8 cellular contexts compared by ENCODE assay signal in the genomic region with DNA sequence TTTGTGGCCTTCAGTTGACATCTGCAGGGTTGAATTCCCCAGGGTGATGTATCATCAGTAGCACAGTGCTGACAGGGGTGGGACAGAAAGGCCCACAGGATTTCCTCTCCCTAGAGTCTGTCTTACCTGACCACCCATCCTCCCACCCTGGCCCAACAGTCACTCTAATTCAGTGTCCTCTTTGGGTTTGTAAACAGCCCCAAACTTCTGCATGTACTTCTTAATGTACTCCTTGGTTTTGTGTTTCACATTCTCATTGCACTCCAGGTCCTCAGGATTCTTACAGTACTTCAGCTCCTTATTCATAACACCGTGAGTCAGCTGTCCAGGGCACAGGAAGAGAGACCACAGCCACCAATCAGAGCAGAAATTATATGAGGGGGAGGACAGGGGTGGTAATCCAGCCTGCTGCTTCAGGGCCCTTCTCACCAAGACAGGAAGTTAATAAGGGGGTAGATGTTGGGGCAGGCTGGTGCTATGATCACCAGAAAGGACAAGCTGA. TPM values are rescaled to one million over a fixed set of nuclear protein-coding genes. Genes with fewer than 3 reads are reported as not detected.
A peak's percentile ranks its signal among the peaks of the same experiment; 100 is the strongest.
DNase-seq lines count a peak whose midpoint lies in the region; ATAC-seq and TF ChIP-seq lines count a peak whose summit lies in the region.

No MANE protein-coding gene starts in this region.

- H3K79me1 ChIP-seq in H9 (ENCODE audit: insufficient read depth, low read depth, low read length, poor library complexity, severe bottlenecking), result no peaks in the 10 kb centered on the region

- H4K20me1 ChIP-seq in SK-N-SH (ENCODE audit: insufficient read depth) (peaks cover 4% of the 10 kb centered on the region; the same call in 1 of the 2 replicates), H9 (ENCODE audit: control insufficient read depth, insufficient read depth, insufficient read length) (no peaks in the 10 kb centered on the region)

- H2BK5ac ChIP-seq in H9 (ENCODE audit: insufficient read length, low read length), result no peak overlapping the region

- H2AK5ac ChIP-seq in H9 (ENCODE audit: insufficient read length, low read length), result no peak overlapping the region

- DNase-seq in AG08396 (ENCODE audit: low spot score) (peak; percentile 70), SK-N-SH (no peak), left ventricle myocardium inferior (no peak), RPMI8226 (no peak), H9 (no peak)

- H3K4me2 ChIP-seq in SK-N-SH, result peak overlapping the region; percentile 45
- no peak overlapping the region for H3K4me2 ChIP-seq in H9 (ENCODE audit: insufficient read depth, insufficient read length, low read length)

- TF ChIP-seq RAD21 in SK-N-SH (IDR thresholded peaks at IDR 0.05; ENCODE audit: low read length), result no peak

- POLR2A ChIA-PET in SK-N-SH (lab: Yijun Ruan, JAX), result no interaction called here

- no peak overlapping the region for H3T11ph ChIP-seq in H9 (ENCODE audit: low read length)

- no peak overlapping the region for H4K8ac ChIP-seq in H9 (replicated peaks; ENCODE audit: insufficient read length, low read depth, low read length)

- H3K79me2 ChIP-seq in SK-N-SH (ENCODE audit: insufficient read depth) (peaks cover 23% of the 10 kb centered on the region; the same call in 1 of the 2 replicates), H9 (ENCODE audit: insufficient read depth, low read length) (no peaks in the 10 kb centered on the region)

- H3K23ac ChIP-seq in H9 (ENCODE audit: insufficient read length, low read depth, low read length), result no peak overlapping the region

- no peak for TF ChIP-seq EP300 in SK-N-SH (IDR thresholded peaks at IDR 0.05; ENCODE audit: borderline replicate concordance in 1 of 2, low read depth in 1 of 2, low read length in 1 of 2)

- no peak overlapping the region for H3K56ac ChIP-seq in H9 (ENCODE audit: insufficient read length, low read depth, low read length)

- WGBS in SK-N-SH (ENCODE audit: low lambda C conversion rate), result 40% methylated on average over 1 of the region's 1 CpG
- no CpG with 5 or more reads among the region's 1 CpG for WGBS in H9 (ENCODE audit: extremely low coverage, insufficient read length, low lambda C conversion rate)

- peak overlapping the region; percentile 55 for H3K4me3 Mint-ChIP-seq in stimulated activated naive CD8-positive, alpha-beta T cell treated with anti-CD3 and anti-CD28 coated beads, Interleukin-15, Interleukin-2, amounts not matched to agents 100 ng/mL and 50 ng/mL, for 24 hours
- H3K4me3 Mint-ChIP-seq in H9, result no peak overlapping the region

- H2AFZ ChIP-seq in SK-N-SH (ENCODE audit: low read depth), result no peak overlapping the region
- H2AFZ ChIP-seq in H9 (ENCODE audit: low read length), result no peak overlapping the region

- peaks cover 0 to 15% of the 10 kb centered on the region in 2 experiments; a peak in 2 of 4 replicates for H3K4me1 ChIP-seq in SK-N-SH (ENCODE audit: control insufficient read depth in 1 of 2, insufficient read depth in 2 of 2, low read depth in 1 of 2, low read length in 1 of 2)
- H3K4me1 ChIP-seq in left ventricle myocardium inferior, result peaks cover 20% of the 10 kb centered on the region
- H3K4me1 ChIP-seq in H9 (ENCODE audit: insufficient read depth, low read length), result no peaks in the 10 kb centered on the region

- H3K27me3 ChIP-seq in SK-N-SH (ENCODE audit: insufficient read depth) (no peaks in the 10 kb centered on the region), left ventricle myocardium inferior (ENCODE audit: low read depth) (no peaks in the 10 kb centered on the region), H9 (ENCODE audit: insufficient read depth, low read length) (no peaks in the 10 kb centered on the region)

- no peaks in the 10 kb centered on the region for H3K23me2 ChIP-seq in H9 (ENCODE audit: insufficient read length, low read depth, low read length, poor library complexity, severe bottlenecking)

- H3K4me1 Mint-ChIP-seq in stimulated activated naive CD8-positive, alpha-beta T cell treated with anti-CD3 and anti-CD28 coated beads, Interleukin-15, Interleukin-2, amounts not matched to agents 100 ng/mL and 50 ng/mL, for 24 hours (ENCODE audit: low read depth), result peaks cover 59% of the 10 kb centered on the region
- H3K4me1 Mint-ChIP-seq in H9, result peaks cover 15 to 20% of the 10 kb centered on the region in 2 experiments

- H3K9me3 ChIP-seq in SK-N-SH (no peaks in the 10 kb centered on the region), left ventricle myocardium inferior (replicated peaks) (no peaks in the 10 kb centered on the region), H9 (ENCODE audit: control insufficient read depth, low read depth, low read length) (no peaks in the 10 kb centered on the region)

- H3K4me3 ChIP-seq in SK-N-SH (ENCODE audit: low read depth in 2 of 2, low read length in 1 of 2), result no peak overlapping the region
- H3K4me3 ChIP-seq in left ventricle myocardium inferior, result no peak overlapping the region

- H3F3A ChIP-seq in SK-N-SH (replicated peaks; ENCODE audit: insufficient read depth), result peaks cover 20% of the 10 kb centered on the region

- no peak overlapping the region for H3K9ac ChIP-seq in SK-N-SH
- no peak overlapping the region for H3K9ac ChIP-seq in H9 (ENCODE audit: extremely low read depth, insufficient read length, low read length)

- no peak overlapping the region for H2BK15ac ChIP-seq in H9 (ENCODE audit: low read depth, low read length)

- H3K9me3 Mint-ChIP-seq in stimulated activated naive CD8-positive, alpha-beta T cell treated with anti-CD3 and anti-CD28 coated beads, Interleukin-15, Interleukin-2, amounts not matched to agents 100 ng/mL and 50 ng/mL, for 24 hours, result no peaks in the 10 kb centered on the region
- no peaks in the 10 kb centered on the region for H3K9me3 Mint-ChIP-seq in H9

- ATAC-seq in GM19452 (IDR thresholded peaks at IDR 0.05; ENCODE audit: unreplicated experiment), result peak; percentile 49
- peak; percentile 26 for ATAC-seq in esophagus mucosa

- no peak overlapping the region for H2BK12ac ChIP-seq in H9 (ENCODE audit: insufficient read length, low read depth, low read length)

- no peak overlapping the region for H3K4ac ChIP-seq in H9 (ENCODE audit: low read depth, low read length)

- H3K36me3 Mint-ChIP-seq in stimulated activated naive CD8-positive, alpha-beta T cell treated with anti-CD3 and anti-CD28 coated beads, Interleukin-15, Interleukin-2, amounts not matched to agents 100 ng/mL and 50 ng/mL, for 24 hours (ENCODE audit: low read depth), result peaks cover 32% of the 10 kb centered on the region
- peaks cover 5 to 38% (median 37%) of the 10 kb centered on the region in 3 experiments; a peak in 6 of 7 replicates for H3K36me3 Mint-ChIP-seq in H9 (ENCODE audit: insufficient read depth in 1 of 3, low read depth in 3 of 3)

- H4K5ac ChIP-seq in H9 (ENCODE audit: insufficient read length, low read depth, low read length), result no peak overlapping the region

- H3K18ac ChIP-seq in H9 (ENCODE audit: insufficient read length, low read depth, low read length), result no peak overlapping the region

- H3K27me3 Mint-ChIP-seq in stimulated activated naive CD8-positive, alpha-beta T cell treated with anti-CD3 and anti-CD28 coated beads, Interleukin-15, Interleukin-2, amounts not matched to agents 100 ng/mL and 50 ng/mL, for 24 hours, result no peaks in the 10 kb centered on the region
- H3K27me3 Mint-ChIP-seq in H9 (ENCODE audit: low read depth), result no peaks in the 10 kb centered on the region

- no peak for TF ChIP-seq CTCF in SK-N-SH (IDR thresholded peaks at IDR 0.05)
- TF ChIP-seq CTCF in left ventricle myocardium inferior (IDR thresholded peaks at IDR 0.05; ENCODE audit: borderline replicate concordance), result no peak
- no peak for TF ChIP-seq CTCF in H9 (conservative IDR thresholded peaks at IDR 0.05)

- intact Hi-C loops in left ventricle myocardium inferior (cut with micrococcal nuclease), result no loop called here

- H3K9me2 ChIP-seq in SK-N-SH, result no peaks in the 10 kb centered on the region

- CTCF ChIA-PET in SK-N-SH (lab: Yijun Ruan, JAX), result no interaction called here

- H3K27ac ChIP-seq in SK-N-SH (ENCODE audit: low read depth in 2 of 2, low read length in 1 of 2) (peak overlapping the region in 1 of 2 experiments; percentile 60; a peak in 2 of 4 replicates), left ventricle myocardium inferior (replicated peaks) (no peak overlapping the region), H9 (ENCODE audit: insufficient read length, low read depth, low read length) (no peak overlapping the region)

- H3K36me3 ChIP-seq in SK-N-SH (replicated peaks in 1 of 2; ENCODE audit: control insufficient read depth in 1 of 2, insufficient read depth in 2 of 2, low read length in 1 of 2) (peaks cover 9 to 51% of the 10 kb centered on the region in 2 experiments), left ventricle myocardium inferior (peaks cover 39% of the 10 kb centered on the region)

- no peak overlapping the region for H2BK120ac ChIP-seq in H9 (ENCODE audit: low read depth, low read length, poor library complexity, severe bottlenecking)

- H3K27ac Mint-ChIP-seq in stimulated activated naive CD8-positive, alpha-beta T cell treated with anti-CD3 and anti-CD28 coated beads, Interleukin-15, Interleukin-2, amounts not matched to agents 100 ng/mL and 50 ng/mL, for 24 hours, result peak overlapping the region; percentile 90
- H3K27ac Mint-ChIP-seq in H9, result peak overlapping the region in 1 of 3 experiments; percentile 71; a peak in 2 of 7 replicates

- H4K91ac ChIP-seq in H9 (ENCODE audit: insufficient read length, low read depth, low read length), result no peak overlapping the region

- no peak overlapping the region for H3K14ac ChIP-seq in H9 (ENCODE audit: insufficient read depth, low read length)

- H2BK20ac ChIP-seq in H9 (ENCODE audit: low read depth, low read length, poor library complexity, severe bottlenecking), result no peak overlapping the region

TF ChIP-seq in SK-N-SH, 30 proteins besides CTCF, POLR2A, EP300 and RAD21 (continues in another document):
- TF ChIP-seq, protein P1, sequence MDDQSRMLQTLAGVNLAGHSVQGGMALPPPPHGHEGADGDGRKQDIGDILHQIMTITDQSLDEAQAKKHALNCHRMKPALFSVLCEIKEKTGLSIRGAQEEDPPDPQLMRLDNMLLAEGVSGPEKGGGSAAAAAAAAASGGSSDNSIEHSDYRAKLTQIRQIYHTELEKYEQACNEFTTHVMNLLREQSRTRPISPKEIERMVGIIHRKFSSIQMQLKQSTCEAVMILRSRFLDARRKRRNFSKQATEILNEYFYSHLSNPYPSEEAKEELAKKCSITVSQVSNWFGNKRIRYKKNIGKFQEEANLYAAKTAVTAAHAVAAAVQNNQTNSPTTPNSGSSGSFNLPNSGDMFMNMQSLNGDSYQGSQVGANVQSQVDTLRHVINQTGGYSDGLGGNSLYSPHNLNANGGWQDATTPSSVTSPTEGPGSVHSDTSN (IDR thresholded peaks at IDR 0.05), result peak; percentile 11; the same call in 1 of the 2 replicates
- no peak for TF ChIP-seq YY1 (IDR thresholded peaks at IDR 0.05; ENCODE audit: low read depth)

RNA-seq across cellular contexts. Expression of a gene that starts 37.5 kb away (rescaled TPM):
- 15.5 and 20.3 TPM in 2 replicates for polyA plus RNA-seq in SK-N-SH (2012; rRNA removed)
- 2.6 and 5.5 TPM in 2 replicates for polyA plus RNA-seq in SK-N-SH (2012; cell fraction: cytosol; rRNA removed)
- 152 and 177 TPM in 2 replicates for polyA plus RNA-seq in SK-N-SH (2012; cell fraction: nucleus; rRNA removed)
- total RNA-seq in esophagus mucosa (117 TPM), left ventricle myocardium inferior (12.6 TPM), H9 (2021) (50.4 and 52.1 TPM in 2 replicates)

RNA-seq across cellular contexts. Expression of a gene that starts 40.4 kb away (rescaled TPM):
- polyA plus RNA-seq in SK-N-SH (2012; rRNA removed), result 53.2 and 105 TPM in 2 replicates
- polyA plus RNA-seq in SK-N-SH (2012; cell fraction: cytosol; rRNA removed), result 68.1 and 147 TPM in 2 replicates
- 66.6 and 79.5 TPM in 2 replicates for polyA plus RNA-seq in SK-N-SH (2012; cell fraction: nucleus; rRNA removed)
- total RNA-seq in esophagus mucosa (50.2 TPM), left ventricle myocardium inferior (31.0 TPM), H9 (2021) (49.1 and 54.0 TPM in 2 replicates)
